Comparison of ENCODE assay signal across 1 cellular context in genomic region chrX:49292400-49293362, GRCh38.
TF ChIP-seq lines count a peak whose summit lies in the region.

No MANE protein-coding gene starts in this region.

TF ChIP-seq in H1, 55 proteins besides CTCF, POLR2A, EP300 and RAD21:
- TF ChIP-seq PHF8 (conservative IDR thresholded peaks at IDR 0.05; ENCODE audit: low read depth, low read length): no peak
- peak; percentile 29; the same call in 1 of the 2 replicates for TF ChIP-seq KDM1A (IDR thresholded peaks at IDR 0.05; ENCODE audit: borderline replicate concordance, low read length)
